33 cellular contexts compared by ENCODE assay signal in genomic region chr9:134847752-134848432, GRCh38. TPM values are rescaled to one million over a fixed set of nuclear protein-coding genes. Genes with fewer than 3 reads are reported as not detected.
A peak's percentile ranks its signal among the peaks of the same experiment; 100 is the strongest.
DNase-seq lines count a peak whose midpoint lies in the region; ATAC-seq and TF ChIP-seq lines count a peak whose summit lies in the region.
"Had no signal": no experiment of that assay in that cellular context is flagged by ENCODE, and none has a peak within 500 bp of the region (broad histone marks: within the 10 kb centered on the region; RNA-seq: fewer than 3 reads in every experiment).

No MANE protein-coding gene starts in this region.

- DNase-seq in Right ventricle myocardium inferior (ENCODE audit: missing footprints) (no peak), left ventricle myocardium inferior (no peak), chondrocyte (ENCODE audit: low spot score) (no peak), myocyte (ENCODE audit: low read depth) (peak; percentile 88), upper lobe of left lung (peak in 1 of 2 donors; percentile 30), MG63 (no peak)
- DNase-seq: activated CD4-positive, alpha-beta T cell treated with anti-CD3 and anti-CD28 coated beads for 48 hours; AML-193; Calu3; CD4-positive, CD25-positive, alpha-beta regulatory T cell; DND-41; hippocampal formation; MM.1S; naive thymus-derived CD4-positive, alpha-beta T cell; NCI-H1417 treated with DMSO at 0.1 percent for 48 hours; NCI-H2081; NCI-H345; occipital lobe; stimulated activated naive CD4-positive, alpha-beta T cell; T1000 had no signal

- TF ChIP-seq CTCF in left ventricle myocardium inferior (IDR thresholded peaks at IDR 0.05; ENCODE audit: borderline replicate concordance) (no peak), chondrocyte (IDR thresholded peaks at IDR 0.05) (no peak), upper lobe of left lung (IDR thresholded peaks at IDR 0.05) (no peak)

- no peaks in the 10 kb centered on the region for H3K27me3 Mint-ChIP-seq in chondrocyte (ENCODE audit: low read depth)
- H3K27me3 Mint-ChIP-seq: activated naive CD4-positive, alpha-beta T cell treated with anti-CD3 and anti-CD28 coated beads, Interleukin-2, amount 50 U/mL, for 24 hours; CD4-positive, CD25-positive, alpha-beta regulatory T cell; naive thymus-derived CD4-positive, alpha-beta T cell had no signal

- no peaks in the 10 kb centered on the region for H3K9me3 Mint-ChIP-seq in chondrocyte (ENCODE audit: low read depth)
- H3K9me3 Mint-ChIP-seq: activated naive CD4-positive, alpha-beta T cell treated with anti-CD3 and anti-CD28 coated beads, Interleukin-2, amount 50 U/mL, for 24 hours; activated T-helper 2 cell treated with anti-CD3 and anti-CD28 coated beads, Interferon-gamma antibody, Interleukin-2, Interleukin-4, amounts not matched to agents 10 μg/mL and 5 μg/mL and 100 μg/mL, durations not matched to agents 14 hours and 24 hours and 36 hours; mesothelial cell of epicardium had no signal

- WGBS in upper lobe of left lung, 2 donors, result 61 to 70% methylated on average over 10 to 11 of the region's 16 CpGs

- H3K4me3 ChIP-seq in left ventricle myocardium inferior, result no peak overlapping the region
- H3K4me3 ChIP-seq in upper lobe of left lung, result no peak overlapping the region
- H3K4me3 ChIP-seq in MG63, result no peak overlapping the region
- H3K4me3 ChIP-seq: gastroesophageal sphincter, K562, skin epidermis had no signal

- H3K27ac Mint-ChIP-seq in chondrocyte (ENCODE audit: unreplicated experiment), result peak overlapping the region; percentile 71
- H3K27ac Mint-ChIP-seq: activated naive CD4-positive, alpha-beta T cell treated with anti-CD3 and anti-CD28 coated beads, Interleukin-2, amount 50 U/mL, for 24 hours; activated T-helper 2 cell treated with anti-CD3 and anti-CD28 coated beads, Interferon-gamma antibody, Interleukin-2, Interleukin-4, amounts not matched to agents 10 μg/mL and 5 μg/mL and 100 μg/mL, durations not matched to agents 14 hours and 24 hours and 36 hours; CD4-positive, CD25-positive, alpha-beta regulatory T cell; mesothelial cell of epicardium; naive thymus-derived CD4-positive, alpha-beta T cell had no signal

- peaks cover 2% of the 10 kb centered on the region for H3K27me3 ChIP-seq in left ventricle myocardium inferior (ENCODE audit: low read depth)
- H3K27me3 ChIP-seq in upper lobe of left lung, result no peaks in the 10 kb centered on the region
- no peaks in the 10 kb centered on the region for H3K27me3 ChIP-seq in MG63
- H3K27me3 ChIP-seq: gastroesophageal sphincter had no signal

- no peak for TF ChIP-seq EP300 in upper lobe of left lung (IDR thresholded peaks at IDR 0.05)

- peaks cover 17% of the 10 kb centered on the region for H3K36me3 Mint-ChIP-seq in chondrocyte (ENCODE audit: low read depth)
- H3K36me3 Mint-ChIP-seq: activated naive CD4-positive, alpha-beta T cell treated with anti-CD3 and anti-CD28 coated beads, Interleukin-2, amount 50 U/mL, for 24 hours; CD4-positive, CD25-positive, alpha-beta regulatory T cell; naive thymus-derived CD4-positive, alpha-beta T cell had no signal

- intact Hi-C loops in Right ventricle myocardium inferior (cut with DNase I) (no loop called here), left ventricle myocardium inferior (cut with micrococcal nuclease) (no loop called here)

- H3K9me3 ChIP-seq in left ventricle myocardium inferior (replicated peaks), result no peaks in the 10 kb centered on the region
- H3K9me3 ChIP-seq in upper lobe of left lung, result peaks cover 0 to 5% (median 2%) of the 10 kb centered on the region in 4 donors
- no peaks in the 10 kb centered on the region for H3K9me3 ChIP-seq in MG63
- H3K9me3 ChIP-seq: gastroesophageal sphincter had no signal

- no peak overlapping the region for H3K4me3 Mint-ChIP-seq in chondrocyte (ENCODE audit: unreplicated experiment)
- H3K4me3 Mint-ChIP-seq: activated naive CD4-positive, alpha-beta T cell treated with anti-CD3 and anti-CD28 coated beads, Interleukin-2, amount 50 U/mL, for 24 hours; CD4-positive, CD25-positive, alpha-beta regulatory T cell; mesothelial cell of epicardium; naive thymus-derived CD4-positive, alpha-beta T cell had no signal

- TF ChIP-seq POLR2A in upper lobe of left lung (IDR thresholded peaks at IDR 0.05), result no peak

- ATAC-seq in Right ventricle myocardium inferior (peak; percentile 32), upper lobe of left lung (ENCODE audit: low FRiP score in 2 of 2) (peak; percentile 37 to 39), HG02981 (IDR thresholded peaks at IDR 0.05; ENCODE audit: unreplicated experiment) (no peak), HG03175 (IDR thresholded peaks at IDR 0.05; ENCODE audit: unreplicated experiment) (no peak)
- ATAC-seq: gastroesophageal sphincter; K562; naive thymus-derived CD4-positive, alpha-beta T cell; Panc1 had no signal

- no peak overlapping the region for H3K27ac ChIP-seq in left ventricle myocardium inferior (replicated peaks)
- H3K27ac ChIP-seq in upper lobe of left lung, result no peak overlapping the region
- H3K27ac ChIP-seq: gastroesophageal sphincter, skin epidermis had no signal

- H3K4me1 Mint-ChIP-seq in chondrocyte (ENCODE audit: low read depth), result peaks cover 9% of the 10 kb centered on the region
- H3K4me1 Mint-ChIP-seq: activated naive CD4-positive, alpha-beta T cell treated with anti-CD3 and anti-CD28 coated beads, Interleukin-2, amount 50 U/mL, for 24 hours; CD4-positive, CD25-positive, alpha-beta regulatory T cell; mesothelial cell of epicardium; naive thymus-derived CD4-positive, alpha-beta T cell had no signal

- H3K4me1 ChIP-seq in left ventricle myocardium inferior (peaks cover 3% of the 10 kb centered on the region), upper lobe of left lung (no peaks in the 10 kb centered on the region)

- H3K36me3 ChIP-seq in left ventricle myocardium inferior, result peaks cover 1% of the 10 kb centered on the region
- no peaks in the 10 kb centered on the region for H3K36me3 ChIP-seq in upper lobe of left lung
- H3K36me3 ChIP-seq in MG63, result peaks cover 10% of the 10 kb centered on the region

RNA-seq across cellular contexts. Expression of gene FCN2, which starts 32.7 kb away (rescaled TPM):
- total RNA-seq in Right ventricle myocardium inferior (not detected), left ventricle myocardium inferior (not detected), chondrocyte (not detected in 3 replicates), myocyte (not detected in 2 replicates), upper lobe of left lung (not detected)
- polyA plus RNA-seq in myocyte (2012), result not detected
- total RNA-seq in MG63 (2014; rRNA removed; shearing (Covaris generic); ENCODE audit: low replicate concordance), result not detected in 2 replicates
- total RNA-seq: A673; activated T-helper 2 cell treated with anti-CD3 and anti-CD28 coated beads, Interferon-gamma antibody, Interleukin-2, Interleukin-4, amounts not matched to agents 10 μg/mL and 5 μg/mL and 100 μg/mL, durations not matched to agents 14 hours and 24 hours and 36 hours; bronchial epithelial cell; Calu3; CD4-positive, CD25-positive, alpha-beta regulatory T cell; gastroesophageal sphincter; HT-29; K562; mesothelial cell of epicardium; naive thymus-derived CD4-positive, alpha-beta T cell; occipital lobe; pulmonary artery endothelial cell had no signal
- polyA plus RNA-seq: CD4-positive, CD25-positive, alpha-beta regulatory T cell; K562; naive thymus-derived CD4-positive, alpha-beta T cell had no signal

Comparison
In these comparisons a context has a peak if more than half of its experiments do, and no peak if none do; other contexts are left out.
1. ATAC-seq: peak in Right ventricle myocardium inferior (single experiment) and upper lobe of left lung (2 of 2); none in HG02981 (single experiment) and HG03175 (single experiment).